Comparison of ENCODE assay signal across 1 cellular context in the genomic region with DNA sequence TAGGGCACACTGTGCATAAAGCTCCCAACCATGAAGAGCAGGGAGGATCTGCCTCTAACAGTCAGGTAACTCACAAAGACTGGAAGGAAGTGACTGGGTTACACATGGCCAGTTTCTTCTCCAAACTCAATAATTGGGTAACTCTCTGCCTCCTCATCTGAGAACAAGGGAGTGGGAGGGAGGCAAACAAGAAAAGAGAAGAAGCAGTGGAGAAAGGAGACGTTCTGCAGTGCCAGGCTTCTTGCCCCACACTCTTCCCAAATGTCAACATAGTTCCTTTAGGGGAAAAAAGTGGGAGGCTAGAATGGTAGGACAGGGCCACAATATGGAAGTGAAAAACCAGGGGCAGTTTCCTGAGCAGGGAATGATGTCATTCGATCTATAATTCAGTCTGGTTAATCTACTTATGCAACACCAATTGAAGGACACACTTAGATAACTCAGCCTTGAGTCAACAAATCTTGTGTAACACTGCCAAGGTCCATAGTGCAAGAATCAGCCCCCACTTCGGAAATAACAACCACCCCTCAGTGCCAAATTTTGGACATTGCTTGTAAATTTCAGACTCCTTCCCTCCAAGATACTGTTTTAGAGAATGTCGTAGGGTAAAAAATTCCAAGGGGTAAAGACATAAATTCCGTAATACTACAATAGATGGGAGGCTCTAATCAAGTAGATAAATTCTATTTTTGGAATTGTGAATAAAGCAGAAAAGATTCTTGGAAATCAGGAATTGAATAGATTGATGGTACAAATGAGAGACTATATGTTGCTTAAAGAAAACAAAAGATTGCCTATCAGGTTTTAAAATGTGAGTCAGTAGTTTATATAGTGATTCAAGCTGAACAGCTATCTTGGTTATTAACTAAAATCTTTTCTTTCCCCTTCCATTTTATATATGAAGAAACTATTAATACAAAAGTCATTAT.
TF ChIP-seq lines count a peak whose summit lies in the region.

No MANE protein-coding gene starts in this region.

TF ChIP-seq in HepG2, 621 proteins besides CTCF, POLR2A, EP300 and RAD21 (continued from another document and continues in another):
- TF ChIP-seq, protein P1, sequence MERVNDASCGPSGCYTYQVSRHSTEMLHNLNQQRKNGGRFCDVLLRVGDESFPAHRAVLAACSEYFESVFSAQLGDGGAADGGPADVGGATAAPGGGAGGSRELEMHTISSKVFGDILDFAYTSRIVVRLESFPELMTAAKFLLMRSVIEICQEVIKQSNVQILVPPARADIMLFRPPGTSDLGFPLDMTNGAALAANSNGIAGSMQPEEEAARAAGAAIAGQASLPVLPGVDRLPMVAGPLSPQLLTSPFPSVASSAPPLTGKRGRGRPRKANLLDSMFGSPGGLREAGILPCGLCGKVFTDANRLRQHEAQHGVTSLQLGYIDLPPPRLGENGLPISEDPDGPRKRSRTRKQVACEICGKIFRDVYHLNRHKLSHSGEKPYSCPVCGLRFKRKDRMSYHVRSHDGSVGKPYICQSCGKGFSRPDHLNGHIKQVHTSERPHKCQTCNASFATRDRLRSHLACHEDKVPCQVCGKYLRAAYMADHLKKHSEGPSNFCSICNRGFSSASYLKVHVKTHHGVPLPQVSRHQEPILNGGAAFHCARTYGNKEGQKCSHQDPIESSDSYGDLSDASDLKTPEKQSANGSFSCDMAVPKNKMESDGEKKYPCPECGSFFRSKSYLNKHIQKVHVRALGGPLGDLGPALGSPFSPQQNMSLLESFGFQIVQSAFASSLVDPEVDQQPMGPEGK (CRISPR knock-in tag; IDR thresholded peaks at IDR 0.05), result peak; percentile 99
- peak; percentile 82 for TF ChIP-seq KMT2B (CRISPR knock-in tag; IDR thresholded peaks at IDR 0.05)
- TF ChIP-seq, protein P2, sequence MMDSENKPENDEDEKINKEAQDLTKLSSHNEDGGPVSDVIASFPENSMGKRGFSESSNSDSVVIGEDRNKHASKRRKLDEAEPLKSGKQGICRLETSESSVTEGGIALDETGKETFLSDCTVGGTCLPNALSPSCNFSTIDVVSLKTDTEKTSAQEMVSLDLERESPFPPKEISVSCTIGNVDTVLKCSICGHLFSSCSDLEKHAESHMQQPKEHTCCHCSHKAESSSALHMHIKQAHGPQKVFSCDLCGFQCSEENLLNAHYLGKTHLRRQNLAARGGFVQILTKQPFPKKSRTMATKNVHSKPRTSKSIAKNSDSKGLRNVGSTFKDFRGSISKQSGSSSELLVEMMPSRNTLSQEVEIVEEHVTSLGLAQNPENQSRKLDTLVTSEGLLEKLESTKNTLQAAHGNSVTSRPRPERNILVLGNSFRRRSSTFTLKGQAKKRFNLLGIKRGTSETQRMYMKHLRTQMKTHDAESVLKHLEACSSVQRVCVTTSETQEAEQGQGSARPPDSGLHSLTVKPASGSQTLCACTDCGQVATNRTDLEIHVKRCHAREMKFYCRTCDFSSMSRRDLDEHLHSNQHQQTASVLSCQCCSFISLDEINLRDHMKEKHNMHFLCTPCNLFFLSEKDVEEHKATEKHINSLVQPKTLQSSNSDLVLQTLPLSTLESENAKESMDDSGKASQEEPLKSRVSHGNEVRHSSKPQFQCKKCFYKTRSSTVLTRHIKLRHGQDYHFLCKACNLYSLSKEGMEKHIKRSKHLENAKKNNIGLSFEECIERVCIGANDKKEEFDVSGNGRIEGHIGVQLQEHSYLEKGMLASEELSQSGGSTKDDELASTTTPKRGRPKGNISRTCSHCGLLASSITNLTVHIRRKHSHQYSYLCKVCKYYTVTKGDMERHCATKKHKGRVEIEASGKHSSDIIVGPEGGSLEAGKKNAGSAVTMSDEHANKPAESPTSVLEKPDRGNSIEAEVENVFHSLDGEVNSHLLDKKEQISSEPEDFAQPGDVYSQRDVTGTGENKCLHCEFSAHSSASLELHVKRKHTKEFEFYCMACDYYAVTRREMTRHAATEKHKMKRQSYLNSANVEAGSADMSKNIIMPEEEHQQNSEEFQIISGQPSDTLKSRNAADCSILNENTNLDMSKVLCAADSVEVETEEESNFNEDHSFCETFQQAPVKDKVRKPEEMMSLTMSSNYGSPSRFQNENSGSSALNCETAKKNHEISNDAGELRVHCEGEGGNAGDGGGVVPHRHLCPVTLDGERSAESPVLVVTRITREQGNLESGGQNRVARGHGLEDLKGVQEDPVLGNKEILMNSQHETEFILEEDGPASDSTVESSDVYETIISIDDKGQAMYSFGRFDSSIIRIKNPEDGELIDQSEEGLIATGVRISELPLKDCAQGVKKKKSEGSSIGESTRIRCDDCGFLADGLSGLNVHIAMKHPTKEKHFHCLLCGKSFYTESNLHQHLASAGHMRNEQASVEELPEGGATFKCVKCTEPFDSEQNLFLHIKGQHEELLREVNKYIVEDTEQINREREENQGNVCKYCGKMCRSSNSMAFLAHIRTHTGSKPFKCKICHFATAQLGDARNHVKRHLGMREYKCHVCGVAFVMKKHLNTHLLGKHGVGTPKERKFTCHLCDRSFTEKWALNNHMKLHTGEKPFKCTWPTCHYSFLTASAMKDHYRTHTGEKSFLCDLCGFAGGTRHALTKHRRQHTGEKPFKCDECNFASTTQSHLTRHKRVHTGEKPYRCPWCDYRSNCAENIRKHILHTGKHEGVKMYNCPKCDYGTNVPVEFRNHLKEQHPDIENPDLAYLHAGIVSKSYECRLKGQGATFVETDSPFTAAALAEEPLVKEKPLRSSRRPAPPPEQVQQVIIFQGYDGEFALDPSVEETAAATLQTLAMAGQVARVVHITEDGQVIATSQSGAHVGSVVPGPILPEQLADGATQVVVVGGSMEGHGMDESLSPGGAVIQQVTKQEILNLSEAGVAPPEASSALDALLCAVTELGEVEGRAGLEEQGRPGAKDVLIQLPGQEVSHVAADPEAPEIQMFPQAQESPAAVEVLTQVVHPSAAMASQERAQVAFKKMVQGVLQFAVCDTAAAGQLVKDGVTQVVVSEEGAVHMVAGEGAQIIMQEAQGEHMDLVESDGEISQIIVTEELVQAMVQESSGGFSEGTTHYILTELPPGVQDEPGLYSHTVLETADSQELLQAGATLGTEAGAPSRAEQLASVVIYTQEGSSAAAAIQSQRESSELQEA (CRISPR knock-in tag; IDR thresholded peaks at IDR 0.05; ENCODE audit: not compliant biosample characterization), result no peak
- TF ChIP-seq, protein P3, sequence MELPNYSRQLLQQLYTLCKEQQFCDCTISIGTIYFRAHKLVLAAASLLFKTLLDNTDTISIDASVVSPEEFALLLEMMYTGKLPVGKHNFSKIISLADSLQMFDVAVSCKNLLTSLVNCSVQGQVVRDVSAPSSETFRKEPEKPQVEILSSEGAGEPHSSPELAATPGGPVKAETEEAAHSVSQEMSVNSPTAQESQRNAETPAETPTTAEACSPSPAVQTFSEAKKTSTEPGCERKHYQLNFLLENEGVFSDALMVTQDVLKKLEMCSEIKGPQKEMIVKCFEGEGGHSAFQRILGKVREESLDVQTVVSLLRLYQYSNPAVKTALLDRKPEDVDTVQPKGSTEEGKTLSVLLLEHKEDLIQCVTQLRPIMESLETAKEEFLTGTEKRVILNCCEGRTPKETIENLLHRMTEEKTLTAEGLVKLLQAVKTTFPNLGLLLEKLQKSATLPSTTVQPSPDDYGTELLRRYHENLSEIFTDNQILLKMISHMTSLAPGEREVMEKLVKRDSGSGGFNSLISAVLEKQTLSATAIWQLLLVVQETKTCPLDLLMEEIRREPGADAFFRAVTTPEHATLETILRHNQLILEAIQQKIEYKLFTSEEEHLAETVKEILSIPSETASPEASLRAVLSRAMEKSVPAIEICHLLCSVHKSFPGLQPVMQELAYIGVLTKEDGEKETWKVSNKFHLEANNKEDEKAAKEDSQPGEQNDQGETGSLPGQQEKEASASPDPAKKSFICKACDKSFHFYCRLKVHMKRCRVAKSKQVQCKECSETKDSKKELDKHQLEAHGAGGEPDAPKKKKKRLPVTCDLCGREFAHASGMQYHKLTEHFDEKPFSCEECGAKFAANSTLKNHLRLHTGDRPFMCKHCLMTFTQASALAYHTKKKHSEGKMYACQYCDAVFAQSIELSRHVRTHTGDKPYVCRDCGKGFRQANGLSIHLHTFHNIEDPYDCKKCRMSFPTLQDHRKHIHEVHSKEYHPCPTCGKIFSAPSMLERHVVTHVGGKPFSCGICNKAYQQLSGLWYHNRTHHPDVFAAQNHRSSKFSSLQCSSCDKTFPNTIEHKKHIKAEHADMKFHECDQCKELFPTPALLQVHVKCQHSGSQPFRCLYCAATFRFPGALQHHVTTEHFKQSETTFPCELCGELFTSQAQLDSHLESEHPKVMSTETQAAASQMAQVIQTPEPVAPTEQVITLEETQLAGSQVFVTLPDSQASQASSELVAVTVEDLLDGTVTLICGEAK (IDR thresholded peaks at IDR 0.05), result no peak
- TF ChIP-seq, protein P3 (CRISPR knock-in tag; IDR thresholded peaks at IDR 0.05), result peak; percentile 64; the same call in 1 of the 2 replicates
- TF ChIP-seq YY1 (IDR thresholded peaks at IDR 0.05; ENCODE audit: insufficient read depth, insufficient replicate concordance, low read depth, low read length), result peak; percentile 40
- TF ChIP-seq ZNF34 (CRISPR knock-in tag; IDR thresholded peaks at IDR 0.05; ENCODE audit: borderline replicate concordance), result peak; percentile 67; the same call in 1 of the 2 replicates
- TF ChIP-seq, protein P4, sequence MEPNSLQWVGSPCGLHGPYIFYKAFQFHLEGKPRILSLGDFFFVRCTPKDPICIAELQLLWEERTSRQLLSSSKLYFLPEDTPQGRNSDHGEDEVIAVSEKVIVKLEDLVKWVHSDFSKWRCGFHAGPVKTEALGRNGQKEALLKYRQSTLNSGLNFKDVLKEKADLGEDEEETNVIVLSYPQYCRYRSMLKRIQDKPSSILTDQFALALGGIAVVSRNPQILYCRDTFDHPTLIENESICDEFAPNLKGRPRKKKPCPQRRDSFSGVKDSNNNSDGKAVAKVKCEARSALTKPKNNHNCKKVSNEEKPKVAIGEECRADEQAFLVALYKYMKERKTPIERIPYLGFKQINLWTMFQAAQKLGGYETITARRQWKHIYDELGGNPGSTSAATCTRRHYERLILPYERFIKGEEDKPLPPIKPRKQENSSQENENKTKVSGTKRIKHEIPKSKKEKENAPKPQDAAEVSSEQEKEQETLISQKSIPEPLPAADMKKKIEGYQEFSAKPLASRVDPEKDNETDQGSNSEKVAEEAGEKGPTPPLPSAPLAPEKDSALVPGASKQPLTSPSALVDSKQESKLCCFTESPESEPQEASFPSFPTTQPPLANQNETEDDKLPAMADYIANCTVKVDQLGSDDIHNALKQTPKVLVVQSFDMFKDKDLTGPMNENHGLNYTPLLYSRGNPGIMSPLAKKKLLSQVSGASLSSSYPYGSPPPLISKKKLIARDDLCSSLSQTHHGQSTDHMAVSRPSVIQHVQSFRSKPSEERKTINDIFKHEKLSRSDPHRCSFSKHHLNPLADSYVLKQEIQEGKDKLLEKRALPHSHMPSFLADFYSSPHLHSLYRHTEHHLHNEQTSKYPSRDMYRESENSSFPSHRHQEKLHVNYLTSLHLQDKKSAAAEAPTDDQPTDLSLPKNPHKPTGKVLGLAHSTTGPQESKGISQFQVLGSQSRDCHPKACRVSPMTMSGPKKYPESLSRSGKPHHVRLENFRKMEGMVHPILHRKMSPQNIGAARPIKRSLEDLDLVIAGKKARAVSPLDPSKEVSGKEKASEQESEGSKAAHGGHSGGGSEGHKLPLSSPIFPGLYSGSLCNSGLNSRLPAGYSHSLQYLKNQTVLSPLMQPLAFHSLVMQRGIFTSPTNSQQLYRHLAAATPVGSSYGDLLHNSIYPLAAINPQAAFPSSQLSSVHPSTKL (CRISPR knock-in tag; IDR thresholded peaks at IDR 0.05), result peak; percentile 100
- TF ChIP-seq KDM6A (CRISPR knock-in tag; IDR thresholded peaks at IDR 0.05; ENCODE audit: low read depth), result peak; percentile 81; the same call in 1 of the 2 replicates
- TF ChIP-seq ZNF652 (CRISPR knock-in tag; IDR thresholded peaks at IDR 0.05; ENCODE audit: borderline replicate concordance, low read depth), result peak; percentile 66
- TF ChIP-seq TAF15 (IDR thresholded peaks at IDR 0.05; ENCODE audit: low read depth, low read length, poor library complexity, severe bottlenecking), result no peak
- no peak for TF ChIP-seq MAFG (CRISPR knock-in tag; IDR thresholded peaks at IDR 0.05)
- no peak for TF ChIP-seq CENPX (CRISPR knock-in tag; IDR thresholded peaks at IDR 0.05)
- no peak for TF ChIP-seq REL (CRISPR knock-in tag; conservative IDR thresholded peaks at IDR 0.05)
- no peak for TF ChIP-seq ZIK1 (CRISPR knock-in tag; IDR thresholded peaks at IDR 0.05; ENCODE audit: borderline replicate concordance, low read depth)
- no peak for TF ChIP-seq ZNF549 (CRISPR knock-in tag; IDR thresholded peaks at IDR 0.05)
- TF ChIP-seq KDM5A (IDR thresholded peaks at IDR 0.05; ENCODE audit: borderline replicate concordance, low read length), result no peak
- no peak for TF ChIP-seq PAX8 (CRISPR knock-in tag; IDR thresholded peaks at IDR 0.05; ENCODE audit: borderline replicate concordance)
- no peak for TF ChIP-seq HNRNPL (IDR thresholded peaks at IDR 0.05; ENCODE audit: low read depth, low read length)
- TF ChIP-seq ZNF775 (CRISPR knock-in tag; IDR thresholded peaks at IDR 0.05; ENCODE audit: borderline replicate concordance), result no peak
- TF ChIP-seq, protein P5, sequence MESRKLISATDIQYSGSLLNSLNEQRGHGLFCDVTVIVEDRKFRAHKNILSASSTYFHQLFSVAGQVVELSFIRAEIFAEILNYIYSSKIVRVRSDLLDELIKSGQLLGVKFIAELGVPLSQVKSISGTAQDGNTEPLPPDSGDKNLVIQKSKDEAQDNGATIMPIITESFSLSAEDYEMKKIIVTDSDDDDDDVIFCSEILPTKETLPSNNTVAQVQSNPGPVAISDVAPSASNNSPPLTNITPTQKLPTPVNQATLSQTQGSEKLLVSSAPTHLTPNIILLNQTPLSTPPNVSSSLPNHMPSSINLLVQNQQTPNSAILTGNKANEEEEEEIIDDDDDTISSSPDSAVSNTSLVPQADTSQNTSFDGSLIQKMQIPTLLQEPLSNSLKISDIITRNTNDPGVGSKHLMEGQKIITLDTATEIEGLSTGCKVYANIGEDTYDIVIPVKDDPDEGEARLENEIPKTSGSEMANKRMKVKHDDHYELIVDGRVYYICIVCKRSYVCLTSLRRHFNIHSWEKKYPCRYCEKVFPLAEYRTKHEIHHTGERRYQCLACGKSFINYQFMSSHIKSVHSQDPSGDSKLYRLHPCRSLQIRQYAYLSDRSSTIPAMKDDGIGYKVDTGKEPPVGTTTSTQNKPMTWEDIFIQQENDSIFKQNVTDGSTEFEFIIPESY (CRISPR knock-in tag; IDR thresholded peaks at IDR 0.05), result peak; percentile 76
